Comparison of ENCODE assay signal across 6 cellular contexts in the genomic region with DNA sequence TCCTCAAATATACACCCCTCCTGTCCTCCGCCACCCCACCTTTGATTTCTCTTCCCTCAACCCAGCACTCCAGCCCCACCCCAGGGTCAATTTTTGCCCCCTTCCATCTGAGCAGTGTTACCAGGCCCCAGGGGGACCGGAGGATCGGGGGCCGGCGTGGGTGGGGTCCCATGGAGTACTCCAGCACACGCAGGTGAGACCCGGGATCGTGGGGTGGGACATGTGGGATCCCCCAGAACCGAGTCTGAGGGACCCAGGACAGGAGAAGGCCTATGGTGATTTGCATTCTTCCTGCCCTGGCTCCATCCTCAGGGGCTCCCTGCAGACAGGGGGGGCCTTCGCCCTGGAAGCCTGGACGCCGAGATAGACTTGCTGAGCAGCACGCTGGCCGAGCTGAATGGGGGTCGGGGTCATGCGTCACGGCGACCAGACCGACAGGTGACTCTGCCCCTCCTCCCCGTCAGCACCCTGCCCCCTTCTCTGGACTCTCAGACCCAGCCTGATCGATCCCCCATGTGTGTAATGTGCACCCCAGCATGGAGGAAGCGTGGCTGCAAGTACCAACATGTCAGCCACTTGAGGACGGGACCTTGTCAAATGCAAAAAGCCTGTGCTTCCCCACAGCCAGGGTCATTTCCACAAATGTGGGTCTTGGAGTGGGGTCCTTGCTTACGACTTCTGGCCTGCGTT. TPM values are rescaled to one million over a fixed set of nuclear protein-coding genes. Genes with fewer than 3 reads are reported as not detected.
DNase-seq lines count a peak whose midpoint lies in the region; ATAC-seq, FAIRE-seq and TF ChIP-seq lines count a peak whose summit lies in the region.

No MANE protein-coding gene starts in this region.

- POLR2A ChIA-PET in GM12878 (lab: Charles Lee), result no interaction called here
- POLR2A ChIA-PET in naive thymus-derived CD8-positive, alpha-beta T cell (lab: Charles Lee), result interaction anchor here (1.3 to 1.5 kb wide), 2 partner anchors 12 to 16 kb away, joined by 4 to 6 read pairs; a partner anchor contains a TSS

- 0 out of 2 replicates have a peak, but pooled peaks cover 3% of the 10 kb centered on the region for H4K20me1 ChIP-seq in GM23338 (replicated peaks; ENCODE audit: insufficient read depth)
- H4K20me1 ChIP-seq in GM12878 (ENCODE audit: control insufficient read depth, insufficient read depth), result no peaks in the 10 kb centered on the region

- TF ChIP-seq RAD21 in GM12878 (IDR thresholded peaks at IDR 0.05; ENCODE audit: insufficient read depth, low read depth, low read length), result no peak

- H3K36me3 Mint-ChIP-seq in GM23338 (ENCODE audit: low read depth), result peaks cover 57% of the 10 kb centered on the region
- H3K36me3 Mint-ChIP-seq in naive thymus-derived CD8-positive, alpha-beta T cell, result peaks cover 0 to 26% (median 0%) of the 10 kb centered on the region in 3 donors

- in situ Hi-C loops in GM12878 (cut with MboI), result no loop called here

- peak overlapping the region; percentile 100 for H3K4me3 ChIP-seq in GM23338
- H3K4me3 ChIP-seq in GM12878, result peak overlapping the region; percentile 94

- intact Hi-C loops in GM12878 (cut with micrococcal nuclease; ENCODE audit: unreplicated experiment), result no loop called here

- TF ChIP-seq EP300 in GM12878 (IDR thresholded peaks at IDR 0.05; ENCODE audit: borderline replicate concordance in 1 of 2, control insufficient read depth in 1 of 2, low read depth in 2 of 2, low read length in 2 of 2), result no peak

- no peak for TF ChIP-seq POLR2A in GM12878 (IDR thresholded peaks at IDR 0.05; ENCODE audit: low read depth, low read length)

- peaks cover 14% of the 10 kb centered on the region; the same call in 2 of the 3 replicates for H3K4me1 Mint-ChIP-seq in GM23338
- H3K4me1 Mint-ChIP-seq in naive thymus-derived CD8-positive, alpha-beta T cell, result peaks cover 3 to 20% (median 17%) of the 10 kb centered on the region in 4 donors

- H3K4me2 ChIP-seq in GM23338, result peak overlapping the region; percentile 91
- peak overlapping the region; percentile 72 for H3K4me2 ChIP-seq in GM12878 (ENCODE audit: control insufficient read depth, insufficient read depth)

- CTCF ChIA-PET in GM12878 (lab: Yijun Ruan, JAX), result interaction anchor here (1.3 kb wide), 1 partner anchor 67 kb away, joined by 3 read pairs; no protein-coding TSS in a partner anchor

- RAD21 ChIA-PET in GM12878 (lab: Charles Lee; ENCODE audit: unreplicated experiment), result interaction anchor here (1.3 kb wide), 1 partner anchor 8 kb away, joined by 3 read pairs; no protein-coding TSS in a partner anchor

- H3K9me3 ChIP-seq in GM12878 (replicated peaks; ENCODE audit: control insufficient read depth, insufficient read depth, low read length), result no peaks in the 10 kb centered on the region

- H3K27me3 ChIP-seq in GM23338 (ENCODE audit: insufficient read depth) (no peaks in the 10 kb centered on the region), GM12878 (replicated peaks in 1 of 2; ENCODE audit: control insufficient read depth in 2 of 2, insufficient read depth in 2 of 2, low read length in 1 of 2) (no peaks in the 10 kb centered on the region)

- ATAC-seq in GM23338, result peak; percentile 23
- ATAC-seq in GM12878, result peak; percentile 54
- no peak for ATAC-seq in naive thymus-derived CD8-positive, alpha-beta T cell
- no peak for ATAC-seq in GM21360 (IDR thresholded peaks at IDR 0.05; ENCODE audit: unreplicated experiment)

- H3K9me3 Mint-ChIP-seq in GM23338, result no peaks in the 10 kb centered on the region; the same call in 2 of the 3 replicates
- H3K9me3 Mint-ChIP-seq in naive thymus-derived CD8-positive, alpha-beta T cell, result no peaks in the 10 kb centered on the region

- 29% methylated on average over 25 of the region's 25 CpGs for WGBS in GM12878 (ENCODE audit: insufficient coverage, insufficient replicate concordance, low lambda C conversion rate, missing lambda C conversion rate)

- FAIRE-seq in GM12878 (lab: Jason Lieb, UNC), result no peak

- H3K9ac ChIP-seq in GM12878 (ENCODE audit: control insufficient read depth, insufficient read depth, low read length), result peak overlapping the region; percentile 95

- H3K27ac Mint-ChIP-seq in GM23338, result peak overlapping the region; percentile 97
- H3K27ac Mint-ChIP-seq in naive thymus-derived CD8-positive, alpha-beta T cell, result peak overlapping the region in 9 of 10 donors; percentile 53 to 95 (median 73)

- BruUV-seq in GM12878 (replicated peaks; lab: Mats Ljungman, UMichigan), result no TSS peak

- DNase-seq in GM23338 (ENCODE audit: low spot score) (peak; percentile 48), GM12878 (ENCODE audit: low read depth, low spot score) (no peak), SK-N-DZ (ENCODE audit: low spot score) (no peak), cerebellum (ENCODE audit: low spot score) (no peak)
- DNase-seq in naive thymus-derived CD8-positive, alpha-beta T cell, result no peak

- H3K27ac ChIP-seq in GM23338 (ENCODE audit: low read depth) (peak overlapping the region; percentile 97), GM12878 (ENCODE audit: control insufficient read depth, insufficient read depth) (peak overlapping the region; percentile 92)

- H3K27me3 Mint-ChIP-seq in GM23338 (ENCODE audit: insufficient read depth, low read depth, poor library complexity), result peaks cover 20% of the 10 kb centered on the region
- no peaks in the 10 kb centered on the region for H3K27me3 Mint-ChIP-seq in naive thymus-derived CD8-positive, alpha-beta T cell

- peaks cover 18% of the 10 kb centered on the region for H3K79me2 ChIP-seq in GM23338 (replicated peaks; ENCODE audit: insufficient read depth)
- H3K79me2 ChIP-seq in GM12878 (ENCODE audit: control insufficient read depth, insufficient read depth, low read length), result peaks cover 22% of the 10 kb centered on the region

- SMC1A ChIA-PET in GM12878 (lab: Charles Lee; ENCODE audit: uncharacterized antibody, unreplicated experiment), result no interaction called here

- TF ChIP-seq CTCF in GM23338 (conservative IDR thresholded peaks at IDR 0.05; ENCODE audit: low read depth in 2 of 2), result no peak
- TF ChIP-seq CTCF in GM12878 (IDR thresholded peaks at IDR 0.05 in 2 of 3, conservative IDR thresholded peaks at IDR 0.05 in 1 of 3; ENCODE audit: control insufficient read depth in 2 of 3, extremely low read depth in 1 of 3, insufficient read depth in 1 of 3, low read depth in 3 of 3, low read length in 3 of 3), result no peak

- H3K4me3 Mint-ChIP-seq in GM23338, result peak overlapping the region; percentile 94
- H3K4me3 Mint-ChIP-seq in naive thymus-derived CD8-positive, alpha-beta T cell, result peak overlapping the region; percentile 26 to 86 (median 56)

- H3K36me3 ChIP-seq in GM23338 (ENCODE audit: insufficient read depth) (peaks cover 13% of the 10 kb centered on the region), GM12878 (ENCODE audit: control insufficient read depth in 2 of 2, insufficient read depth in 2 of 2, low read length in 1 of 2) (peaks cover 2% of the 10 kb centered on the region in 2 experiments; a peak in 3 of 4 replicates)

- H3K4me1 ChIP-seq in GM23338 (ENCODE audit: insufficient read depth) (peaks cover 11% of the 10 kb centered on the region), GM12878 (ENCODE audit: control insufficient read depth, insufficient read depth, low read length) (peaks cover 4% of the 10 kb centered on the region)

- H3K9me2 ChIP-seq in GM23338 (ENCODE audit: insufficient read depth), result no peaks in the 10 kb centered on the region

- peaks cover 18% of the 10 kb centered on the region; the same call in 1 of the 2 replicates for H3F3A ChIP-seq in GM23338 (replicated peaks; ENCODE audit: low read depth)

- H2AFZ ChIP-seq in GM23338 (no peak overlapping the region), GM12878 (ENCODE audit: control insufficient read depth, low read depth, low read length) (peak overlapping the region; percentile 35)

RNA-seq across cellular contexts. Expression of a gene that starts 0.8 kb away (rescaled TPM):
- total RNA-seq in GM23338 (2014; rRNA removed; shearing (Covaris generic)), result 106 and 112 TPM in 2 replicates
- polyA plus RNA-seq in GM23338 (2016; fragmentation: Nextera tagmentation; extraction: Ambion mirVana) (44.6 and 45.0 TPM in 2 replicates), GM12878 (2011; rRNA removed) (14.2 and 21.3 TPM in 2 replicates), GM12878 (2014; fragmentation: Illumina TruSeq; extraction: Trizol) (1.7 and 8.5 TPM in 2 replicates), GM12878 (2014; fragmentation: Nextera tagmentation; extraction: Ambion mirVana) (1 to 10 TPM; 2.5 to 7.1 TPM), GM12878 (2014; rRNA removed) (36.6 and 40.3 TPM in 2 replicates), GM12878 (2016; fragmentation: Nextera tagmentation; extraction: Ambion mirVana) (10 to 100 TPM; 29.7 to 36.5 TPM)
- 23.7 and 24.0 TPM in 2 replicates for total RNA-seq in GM12878 (2013; cell fraction: nucleolus; rRNA removed)
- total RNA-seq in GM12878 (2014; rRNA removed) (26.4 and 32.3 TPM in 2 replicates), GM12878 (2014; rRNA removed; fragmentation: Illumina TruSeq; extraction: Trizol) (15.4 and 16.2 TPM in 2 replicates), GM12878 (2021) (45.3 and 47.4 TPM in 2 replicates), cerebellum (7.6 TPM)
- 10.0 TPM for polyA plus RNA-seq in GM12878 (2011; ENCODE audit: low read depth)
- 24.6 and 35.7 TPM in 2 replicates for polyA plus RNA-seq in GM12878 (2011; cell fraction: cytosol; rRNA removed)
- 37.9 and 42.2 TPM in 2 replicates for polyA plus RNA-seq in GM12878 (2011; cell fraction: nucleus; rRNA removed)
- 29.8 and 31.4 TPM in 2 replicates for polyA plus RNA-seq in GM12878 (2012)
- polyA minus RNA-seq in GM12878 (2011; rRNA and poly(A)+ RNA removed), result 12.7 and 22.8 TPM in 2 replicates
- polyA minus RNA-seq in GM12878 (2011; cell fraction: cytosol; rRNA and poly(A)+ RNA removed), result 7.1 and 9.1 TPM in 2 replicates
- 12.3 and 19.0 TPM in 2 replicates for polyA minus RNA-seq in GM12878 (2011; cell fraction: nucleus; rRNA and poly(A)+ RNA removed)
- 10 to 100 TPM; 14.3 to 16.2 TPM for total RNA-seq in naive thymus-derived CD8-positive, alpha-beta T cell
- polyA plus RNA-seq in naive thymus-derived CD8-positive, alpha-beta T cell, result 1 to 10 TPM; 3.4 to 6.0 (median 4.9) TPM
- polyA plus RNA-seq in SK-N-DZ (2014; cell fraction: cytosol; rRNA removed), result 0.49 and 2.7 TPM in 2 replicates
- 2.1 and 11.7 TPM in 2 replicates for polyA plus RNA-seq in SK-N-DZ (2014; cell fraction: nucleus; rRNA removed)

RNA-seq across cellular contexts. Expression of a gene that starts 7.0 kb away (rescaled TPM):
- 98.3 and 113 TPM in 2 replicates for total RNA-seq in GM23338 (2014; rRNA removed; shearing (Covaris generic))
- polyA plus RNA-seq in GM23338 (2016; fragmentation: Nextera tagmentation; extraction: Ambion mirVana) (125 and 140 TPM in 2 replicates), GM12878 (2011; rRNA removed) (24.2 and 43.9 TPM in 2 replicates), GM12878 (2014; fragmentation: Illumina TruSeq; extraction: Trizol) (69.0 and 120 TPM in 2 replicates), GM12878 (2014; fragmentation: Nextera tagmentation; extraction: Ambion mirVana) (10 to 100 TPM; 11.1 to 33.6 TPM), GM12878 (2014; rRNA removed) (119 and 148 TPM in 2 replicates), GM12878 (2016; fragmentation: Nextera tagmentation; extraction: Ambion mirVana) (100 to 1,000 TPM; 187 to 189 TPM)
- total RNA-seq in GM12878 (2013; cell fraction: nucleolus; rRNA removed), result 86.6 and 97.1 TPM in 2 replicates
- total RNA-seq in GM12878 (2014; rRNA removed) (94.0 and 104 TPM in 2 replicates), GM12878 (2014; rRNA removed; fragmentation: Illumina TruSeq; extraction: Trizol) (58.3 and 67.6 TPM in 2 replicates), GM12878 (2021) (230 and 254 TPM in 2 replicates), cerebellum (34.2 TPM)
- 170 TPM for polyA plus RNA-seq in GM12878 (2011; ENCODE audit: low read depth)
- polyA plus RNA-seq in GM12878 (2011; cell fraction: cytosol; rRNA removed), result 44.5 and 51.1 TPM in 2 replicates
- polyA plus RNA-seq in GM12878 (2011; cell fraction: nucleus; rRNA removed), result 387 and 494 TPM in 2 replicates
- 115 and 154 TPM in 2 replicates for polyA plus RNA-seq in GM12878 (2012)
- 31.1 and 33.8 TPM in 2 replicates for polyA minus RNA-seq in GM12878 (2011; rRNA and poly(A)+ RNA removed)
- polyA minus RNA-seq in GM12878 (2011; cell fraction: cytosol; rRNA and poly(A)+ RNA removed), result 38.4 and 40.6 TPM in 2 replicates
- 57.3 and 98.4 TPM in 2 replicates for polyA minus RNA-seq in GM12878 (2011; cell fraction: nucleus; rRNA and poly(A)+ RNA removed)
- total RNA-seq in naive thymus-derived CD8-positive, alpha-beta T cell, result 100 to 1,000 TPM; 263 to 267 TPM
- 10 to 100 TPM; 51.1 to 69.4 (median 63.2) TPM for polyA plus RNA-seq in naive thymus-derived CD8-positive, alpha-beta T cell
- polyA plus RNA-seq in SK-N-DZ (2014; cell fraction: cytosol; rRNA removed), result 90.7 and 111 TPM in 2 replicates
- 447 and 506 TPM in 2 replicates for polyA plus RNA-seq in SK-N-DZ (2014; cell fraction: nucleus; rRNA removed)

RNA-seq across cellular contexts. Expression of a gene that starts 15.4 kb away (rescaled TPM):
- 32.3 and 39.9 TPM in 2 replicates for total RNA-seq in GM23338 (2014; rRNA removed; shearing (Covaris generic))
- polyA plus RNA-seq in GM23338 (2016; fragmentation: Nextera tagmentation; extraction: Ambion mirVana) (9.7 and 10.3 TPM in 2 replicates), GM12878 (2011; rRNA removed) (8.6 and 15.3 TPM in 2 replicates), GM12878 (2014; fragmentation: Illumina TruSeq; extraction: Trizol) (4.3 and 10.9 TPM in 2 replicates), GM12878 (2014; fragmentation: Nextera tagmentation; extraction: Ambion mirVana) (under 1 TPM; 0.24 to 0.35 TPM), GM12878 (2014; rRNA removed) (18.5 and 24.3 TPM in 2 replicates), GM12878 (2016; fragmentation: Nextera tagmentation; extraction: Ambion mirVana) (1 to 10 TPM; 5.0 to 7.8 TPM)
- 21.5 and 26.6 TPM in 2 replicates for total RNA-seq in GM12878 (2013; cell fraction: nucleolus; rRNA removed)
- total RNA-seq in GM12878 (2014; rRNA removed) (11.1 and 16.7 TPM in 2 replicates), GM12878 (2014; rRNA removed; fragmentation: Illumina TruSeq; extraction: Trizol) (5.5 and 6.3 TPM in 2 replicates), GM12878 (2021) (16.5 and 18.5 TPM in 2 replicates), cerebellum (24.4 TPM)
- 3.9 TPM for polyA plus RNA-seq in GM12878 (2011; ENCODE audit: low read depth)
- 14.5 and 20.6 TPM in 2 replicates for polyA plus RNA-seq in GM12878 (2011; cell fraction: cytosol; rRNA removed)
- polyA plus RNA-seq in GM12878 (2011; cell fraction: nucleus; rRNA removed), result 53.9 and 65.6 TPM in 2 replicates
- polyA plus RNA-seq in GM12878 (2012), result 11.3 and 13.5 TPM in 2 replicates
- 7.6 and 16.3 TPM in 2 replicates for polyA minus RNA-seq in GM12878 (2011; rRNA and poly(A)+ RNA removed)
- 5.8 and 6.3 TPM in 2 replicates for polyA minus RNA-seq in GM12878 (2011; cell fraction: cytosol; rRNA and poly(A)+ RNA removed)
- 7.0 and 10.4 TPM in 2 replicates for polyA minus RNA-seq in GM12878 (2011; cell fraction: nucleus; rRNA and poly(A)+ RNA removed)
- 10 to 100 TPM; 66.9 to 74.7 TPM for total RNA-seq in naive thymus-derived CD8-positive, alpha-beta T cell
- 1 to 10 TPM; 6.8 to 9.4 (median 8.0) TPM for polyA plus RNA-seq in naive thymus-derived CD8-positive, alpha-beta T cell
- 12.9 and 13.8 TPM in 2 replicates for polyA plus RNA-seq in SK-N-DZ (2014; cell fraction: cytosol; rRNA removed)
- polyA plus RNA-seq in SK-N-DZ (2014; cell fraction: nucleus; rRNA removed), result 24.2 and 33.9 TPM in 2 replicates

RNA-seq across cellular contexts. Expression of a gene that starts 21.6 kb away (rescaled TPM):
- total RNA-seq in GM23338 (2014; rRNA removed; shearing (Covaris generic)), result 11.5 and 11.8 TPM in 2 replicates
- polyA plus RNA-seq in GM23338 (2016; fragmentation: Nextera tagmentation; extraction: Ambion mirVana), result 2.0 and 4.1 TPM in 2 replicates
- total RNA-seq in GM12878 (2013; cell fraction: nucleolus; rRNA removed), result 5.4 and 5.8 TPM in 2 replicates
- total RNA-seq in GM12878 (2014; rRNA removed), result 10.6 and 10.8 TPM in 2 replicates
- total RNA-seq in GM12878 (2014; rRNA removed; fragmentation: Illumina TruSeq; extraction: Trizol), result 1.3 and 1.6 TPM in 2 replicates
- total RNA-seq in GM12878 (2021), result 4.7 and 5.6 TPM in 2 replicates
- not detected for polyA plus RNA-seq in GM12878 (2011; ENCODE audit: low read depth)
- 0.20 and 0.96 TPM in 2 replicates for polyA plus RNA-seq in GM12878 (2011; rRNA removed)
- 0.43 and 1.2 TPM in 2 replicates for polyA plus RNA-seq in GM12878 (2011; cell fraction: cytosol; rRNA removed)
- polyA plus RNA-seq in GM12878 (2011; cell fraction: nucleus; rRNA removed), result 1.9 and 2.5 TPM in 2 replicates
- 1.0 and 1.2 TPM in 2 replicates for polyA plus RNA-seq in GM12878 (2012)
- polyA plus RNA-seq in GM12878 (2014; fragmentation: Illumina TruSeq; extraction: Trizol), result 0.48 and 0.75 TPM in 2 replicates
- polyA plus RNA-seq in GM12878 (2014; fragmentation: Nextera tagmentation; extraction: Ambion mirVana), result under 1 TPM; 0.14 to 0.57 TPM
- 7.2 and 9.7 TPM in 2 replicates for polyA plus RNA-seq in GM12878 (2014; rRNA removed)
- 1 to 10 TPM; 4.0 to 4.6 TPM for polyA plus RNA-seq in GM12878 (2016; fragmentation: Nextera tagmentation; extraction: Ambion mirVana)
- polyA minus RNA-seq in GM12878 (2011; rRNA and poly(A)+ RNA removed), result 1.8 and 2.0 TPM in 2 replicates
- 1.2 TPM in 1 of 2 replicates, not detected in the other for polyA minus RNA-seq in GM12878 (2011; cell fraction: cytosol; rRNA and poly(A)+ RNA removed)
- 5.0 and 8.5 TPM in 2 replicates for polyA minus RNA-seq in GM12878 (2011; cell fraction: nucleus; rRNA and poly(A)+ RNA removed)
- 10 to 100 TPM in 1 of 2 experiments, 1 to 10 TPM in 1; 6.5 to 10.9 TPM for total RNA-seq in naive thymus-derived CD8-positive, alpha-beta T cell
- polyA plus RNA-seq in naive thymus-derived CD8-positive, alpha-beta T cell, result 1 to 10 TPM; 1.1 to 2.7 (median 1.7) TPM
- 1.4 and 2.5 TPM in 2 replicates for polyA plus RNA-seq in SK-N-DZ (2014; cell fraction: cytosol; rRNA removed)
- polyA plus RNA-seq in SK-N-DZ (2014; cell fraction: nucleus; rRNA removed), result 1.7 and 3.6 TPM in 2 replicates
- 2.3 TPM for total RNA-seq in cerebellum

RNA-seq across cellular contexts. Expression of a gene that starts 27.7 kb away (rescaled TPM):
- 1.5 and 3.7 TPM in 2 replicates for total RNA-seq in GM23338 (2014; rRNA removed; shearing (Covaris generic))
- polyA plus RNA-seq in GM23338 (2016; fragmentation: Nextera tagmentation; extraction: Ambion mirVana), result 3.6 and 3.9 TPM in 2 replicates
- 7.2 and 9.2 TPM in 2 replicates for total RNA-seq in GM12878 (2013; cell fraction: nucleolus; rRNA removed)
- 1.5 and 1.9 TPM in 2 replicates for total RNA-seq in GM12878 (2014; rRNA removed)
- 0.72 and 0.74 TPM in 2 replicates for total RNA-seq in GM12878 (2014; rRNA removed; fragmentation: Illumina TruSeq; extraction: Trizol)
- 5.0 and 5.1 TPM in 2 replicates for total RNA-seq in GM12878 (2021)
- 0.52 TPM for polyA plus RNA-seq in GM12878 (2011; ENCODE audit: low read depth)
- 0.97 and 2.3 TPM in 2 replicates for polyA plus RNA-seq in GM12878 (2011; rRNA removed)
- 1.5 and 2.4 TPM in 2 replicates for polyA plus RNA-seq in GM12878 (2011; cell fraction: cytosol; rRNA removed)
- 18.9 and 19.2 TPM in 2 replicates for polyA plus RNA-seq in GM12878 (2011; cell fraction: nucleus; rRNA removed)
- 2.8 and 3.2 TPM in 2 replicates for polyA plus RNA-seq in GM12878 (2012)
- 0.21 and 0.69 TPM in 2 replicates for polyA plus RNA-seq in GM12878 (2014; fragmentation: Illumina TruSeq; extraction: Trizol)
- polyA plus RNA-seq in GM12878 (2014; fragmentation: Nextera tagmentation; extraction: Ambion mirVana), result under 1 TPM in 1 of 2 experiments, not detected in 1; 0.07 TPM
- 4.5 and 6.7 TPM in 2 replicates for polyA plus RNA-seq in GM12878 (2014; rRNA removed)
- polyA plus RNA-seq in GM12878 (2016; fragmentation: Nextera tagmentation; extraction: Ambion mirVana), result 1 to 10 TPM; 2.3 to 2.5 TPM
- polyA minus RNA-seq in GM12878 (2011; rRNA and poly(A)+ RNA removed), result 0.59 and 1.2 TPM in 2 replicates
- polyA minus RNA-seq in GM12878 (2011; cell fraction: cytosol; rRNA and poly(A)+ RNA removed), result 0.42 and 1.5 TPM in 2 replicates
- polyA minus RNA-seq in GM12878 (2011; cell fraction: nucleus; rRNA and poly(A)+ RNA removed), result 2.3 and 3.5 TPM in 2 replicates
- under 1 TPM; 0.19 to 0.52 TPM for total RNA-seq in naive thymus-derived CD8-positive, alpha-beta T cell
- not detected for polyA plus RNA-seq in naive thymus-derived CD8-positive, alpha-beta T cell
- 1.0 and 2.4 TPM in 2 replicates for polyA plus RNA-seq in SK-N-DZ (2014; cell fraction: cytosol; rRNA removed)
- 1.9 and 4.2 TPM in 2 replicates for polyA plus RNA-seq in SK-N-DZ (2014; cell fraction: nucleus; rRNA removed)
- 14.4 TPM for total RNA-seq in cerebellum

Comparison
In these comparisons a context has a peak if more than half of its experiments do, and no peak if none do; other contexts are left out.
1. ATAC-seq: peak in GM23338 (single experiment) and GM12878 (single experiment); none in naive thymus-derived CD8-positive, alpha-beta T cell (0 of 2) and GM21360 (single experiment).